1 cellular context compared by ENCODE assay signal in the genomic region with DNA sequence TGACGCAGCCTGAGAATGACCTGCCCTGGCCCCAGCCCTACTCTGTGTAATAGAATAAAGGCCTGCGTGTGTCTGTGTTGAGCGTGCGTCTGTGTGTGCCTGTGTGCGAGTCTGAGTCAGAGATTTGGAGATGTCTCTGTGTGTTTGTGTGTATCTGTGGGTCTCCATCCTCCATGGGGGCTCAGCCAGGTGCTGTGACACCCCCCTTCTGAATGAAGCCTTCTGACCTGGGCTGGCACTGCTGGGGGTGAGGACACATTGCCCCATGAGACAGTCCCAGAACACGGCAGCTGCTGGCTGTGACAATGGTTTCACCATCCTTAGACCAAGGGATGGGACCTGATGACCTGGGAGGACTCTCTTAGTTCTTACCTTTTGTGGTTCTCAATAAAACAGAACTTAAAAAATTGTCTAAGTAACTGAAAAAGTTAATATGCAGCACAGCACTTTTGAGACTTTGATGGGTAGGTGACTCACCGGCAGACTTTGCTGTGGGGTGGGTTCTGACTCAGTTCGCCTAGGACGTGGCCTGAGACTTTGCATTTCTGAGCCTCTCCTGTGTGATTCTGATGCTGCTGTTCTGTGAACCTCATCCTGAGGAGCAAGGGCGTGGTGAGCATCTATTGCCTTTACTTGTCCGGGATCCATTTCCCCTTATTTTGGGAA.
TF ChIP-seq lines count a peak whose summit lies in the region.

No MANE protein-coding gene starts in this region.

TF ChIP-seq in IMR-90, 13 proteins besides CTCF, POLR2A, EP300 and RAD21:
- no peak for TF ChIP-seq RFX5 (IDR thresholded peaks at IDR 0.05; ENCODE audit: low read depth, low read length)
- TF ChIP-seq, protein P1, sequence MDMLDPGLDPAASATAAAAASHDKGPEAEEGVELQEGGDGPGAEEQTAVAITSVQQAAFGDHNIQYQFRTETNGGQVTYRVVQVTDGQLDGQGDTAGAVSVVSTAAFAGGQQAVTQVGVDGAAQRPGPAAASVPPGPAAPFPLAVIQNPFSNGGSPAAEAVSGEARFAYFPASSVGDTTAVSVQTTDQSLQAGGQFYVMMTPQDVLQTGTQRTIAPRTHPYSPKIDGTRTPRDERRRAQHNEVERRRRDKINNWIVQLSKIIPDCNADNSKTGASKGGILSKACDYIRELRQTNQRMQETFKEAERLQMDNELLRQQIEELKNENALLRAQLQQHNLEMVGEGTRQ (IDR thresholded peaks at IDR 0.05; ENCODE audit: low read depth, low read length): no peak
- TF ChIP-seq SMC3 (IDR thresholded peaks at IDR 0.05; ENCODE audit: low read depth, low read length): no peak
- TF ChIP-seq CEBPB (IDR thresholded peaks at IDR 0.05; ENCODE audit: low read depth, low read length): no peak
- TF ChIP-seq MAZ (IDR thresholded peaks at IDR 0.05; ENCODE audit: borderline replicate concordance, low read depth, low read length): no peak
- no peak for TF ChIP-seq FOS (IDR thresholded peaks at IDR 0.05; ENCODE audit: low read depth, low read length)
- no peak for TF ChIP-seq NFE2L2 (IDR thresholded peaks at IDR 0.05; ENCODE audit: low read depth, low read length)
- no peak for TF ChIP-seq CHD1 (IDR thresholded peaks at IDR 0.05; ENCODE audit: low read depth, low read length)
- no peak for TF ChIP-seq RCOR1 (IDR thresholded peaks at IDR 0.05; ENCODE audit: insufficient replicate concordance, low read length)
- no peak for TF ChIP-seq MAFK (IDR thresholded peaks at IDR 0.05; ENCODE audit: low read depth, low read length)
- TF ChIP-seq, protein P2, sequence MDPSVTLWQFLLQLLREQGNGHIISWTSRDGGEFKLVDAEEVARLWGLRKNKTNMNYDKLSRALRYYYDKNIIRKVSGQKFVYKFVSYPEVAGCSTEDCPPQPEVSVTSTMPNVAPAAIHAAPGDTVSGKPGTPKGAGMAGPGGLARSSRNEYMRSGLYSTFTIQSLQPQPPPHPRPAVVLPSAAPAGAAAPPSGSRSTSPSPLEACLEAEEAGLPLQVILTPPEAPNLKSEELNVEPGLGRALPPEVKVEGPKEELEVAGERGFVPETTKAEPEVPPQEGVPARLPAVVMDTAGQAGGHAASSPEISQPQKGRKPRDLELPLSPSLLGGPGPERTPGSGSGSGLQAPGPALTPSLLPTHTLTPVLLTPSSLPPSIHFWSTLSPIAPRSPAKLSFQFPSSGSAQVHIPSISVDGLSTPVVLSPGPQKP (IDR thresholded peaks at IDR 0.05; ENCODE audit: borderline replicate concordance, low read depth, low read length): no peak
- no peak for TF ChIP-seq BHLHE40 (IDR thresholded peaks at IDR 0.05; ENCODE audit: low read depth, low read length)
- TF ChIP-seq MXI1 (IDR thresholded peaks at IDR 0.05; ENCODE audit: borderline replicate concordance, low read depth, low read length): no peak
